8 cellular contexts compared by ENCODE assay signal in the genomic region with DNA sequence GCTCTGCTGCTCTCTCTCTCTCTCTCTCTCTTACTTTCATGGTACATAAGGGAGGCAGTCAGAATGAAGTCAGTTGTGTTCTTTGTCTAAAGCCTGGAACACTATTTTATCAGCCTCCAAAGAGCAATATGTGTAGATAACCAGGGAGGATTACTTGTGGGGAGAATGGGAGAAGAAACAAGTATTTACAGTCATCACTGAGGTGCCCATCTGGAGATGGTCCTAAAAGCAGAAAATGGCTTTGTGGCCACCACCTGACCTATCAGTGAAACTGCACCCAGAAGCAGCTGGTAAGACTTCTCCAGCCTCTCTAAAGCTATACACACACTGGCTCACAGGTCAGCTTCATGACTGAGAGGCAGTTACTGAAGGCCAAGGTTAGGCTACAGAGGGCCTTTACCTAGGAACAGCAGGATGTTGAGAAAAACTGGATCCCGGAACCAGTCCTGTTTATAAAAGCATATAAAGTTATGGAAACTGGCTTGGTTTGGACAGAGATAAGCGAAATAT.
A peak's percentile ranks its signal among the peaks of the same experiment; 100 is the strongest.
DNase-seq lines count a peak whose midpoint lies in the region; ATAC-seq and TF ChIP-seq lines count a peak whose summit lies in the region.

No MANE protein-coding gene starts in this region.

- DNase-seq in activated naive CD8-positive, alpha-beta T cell treated with anti-CD3 and anti-CD28 coated beads, Interleukin-2, amount 10 ng/mL, durations not matched to agents 7 days and 5 days, result no peak
- no peak for DNase-seq in activated naive CD8-positive, alpha-beta T cell treated with anti-CD3 and anti-CD28 coated beads for 36 hours
- DNase-seq in NCI-H2029 (lab: John Stamatoyannopoulos, UW) (peak; percentile 63), brain microvascular endothelial cell (peak; percentile 56), kidney epithelial cell (ENCODE audit: low read depth) (no peak), NCI-H1048 (lab: John Stamatoyannopoulos, UW) (no peak)
- DNase-seq in activated CD4-positive, alpha-beta T cell treated with anti-CD3 and anti-CD28 coated beads for 4 hours, result no peak

- TF ChIP-seq CTCF in brain microvascular endothelial cell (IDR thresholded peaks at IDR 0.05; ENCODE audit: low read depth, low read length, missing control alignments) (peak; percentile 66), kidney epithelial cell (IDR thresholded peaks at IDR 0.05; ENCODE audit: insufficient read depth, low read length, poor library complexity, severe bottlenecking) (peak; percentile 47)

- H3K36me3 ChIP-seq in brain microvascular endothelial cell (replicated peaks), result no peaks in the 10 kb centered on the region
- no peaks in the 10 kb centered on the region for H3K36me3 ChIP-seq in kidney epithelial cell (ENCODE audit: control insufficient read depth, insufficient read depth, low read length)

- POLR2A ChIA-PET in activated naive CD8-positive, alpha-beta T cell treated with anti-CD3 and anti-CD28 coated beads, Interleukin-2, amount 10 ng/mL, durations not matched to agents 7 days and 5 days (lab: Charles Lee), result no interaction called here

- no peaks in the 10 kb centered on the region for H3K27me3 ChIP-seq in brain microvascular endothelial cell (replicated peaks)
- no peaks in the 10 kb centered on the region for H3K27me3 ChIP-seq in kidney epithelial cell (ENCODE audit: control insufficient read depth, insufficient read depth, low read length)

- H3K27ac Mint-ChIP-seq in activated naive CD8-positive, alpha-beta T cell treated with anti-CD3 and anti-CD28 coated beads, Interleukin-2, amount 10 ng/mL, durations not matched to agents 7 days and 5 days, result no peak overlapping the region
- no peak overlapping the region for H3K27ac Mint-ChIP-seq in activated naive CD8-positive, alpha-beta T cell treated with anti-CD3 and anti-CD28 coated beads for 36 hours

- no peaks in the 10 kb centered on the region for H3K9me3 Mint-ChIP-seq in activated naive CD8-positive, alpha-beta T cell treated with anti-CD3 and anti-CD28 coated beads, Interleukin-2, amount 10 ng/mL, durations not matched to agents 7 days and 5 days
- no peaks in the 10 kb centered on the region for H3K9me3 Mint-ChIP-seq in activated naive CD8-positive, alpha-beta T cell treated with anti-CD3 and anti-CD28 coated beads for 36 hours

- no peak overlapping the region for H3K27ac ChIP-seq in brain microvascular endothelial cell

- peak; percentile 58 for ATAC-seq in activated naive CD8-positive, alpha-beta T cell treated with anti-CD3 and anti-CD28 coated beads, Interleukin-2, amount 10 ng/mL, durations not matched to agents 7 days and 5 days (ENCODE audit: low read depth)
- peak; percentile 88 for ATAC-seq in HG02623 (IDR thresholded peaks at IDR 0.05; ENCODE audit: unreplicated experiment)

- no peak overlapping the region for H3K4me3 Mint-ChIP-seq in activated naive CD8-positive, alpha-beta T cell treated with anti-CD3 and anti-CD28 coated beads, Interleukin-2, amount 10 ng/mL, durations not matched to agents 7 days and 5 days
- H3K4me3 Mint-ChIP-seq in activated naive CD8-positive, alpha-beta T cell treated with anti-CD3 and anti-CD28 coated beads for 36 hours, result no peak overlapping the region

- peaks cover 23% of the 10 kb centered on the region for H3K4me1 Mint-ChIP-seq in activated naive CD8-positive, alpha-beta T cell treated with anti-CD3 and anti-CD28 coated beads, Interleukin-2, amount 10 ng/mL, durations not matched to agents 7 days and 5 days
- H3K4me1 Mint-ChIP-seq in activated naive CD8-positive, alpha-beta T cell treated with anti-CD3 and anti-CD28 coated beads for 36 hours, result peaks cover 29% of the 10 kb centered on the region

- H3K4me3 ChIP-seq in brain microvascular endothelial cell (ENCODE audit: low read depth, low read length), result no peak overlapping the region
- no peak overlapping the region for H3K4me3 ChIP-seq in kidney epithelial cell (ENCODE audit: low read depth, low read length)

- peaks cover 6% of the 10 kb centered on the region for H3K36me3 Mint-ChIP-seq in activated naive CD8-positive, alpha-beta T cell treated with anti-CD3 and anti-CD28 coated beads, Interleukin-2, amount 10 ng/mL, durations not matched to agents 7 days and 5 days
- H3K36me3 Mint-ChIP-seq in activated naive CD8-positive, alpha-beta T cell treated with anti-CD3 and anti-CD28 coated beads for 36 hours, result peaks cover 19% of the 10 kb centered on the region

- no peaks in the 10 kb centered on the region for H3K27me3 Mint-ChIP-seq in activated naive CD8-positive, alpha-beta T cell treated with anti-CD3 and anti-CD28 coated beads, Interleukin-2, amount 10 ng/mL, durations not matched to agents 7 days and 5 days
- no peaks in the 10 kb centered on the region for H3K27me3 Mint-ChIP-seq in activated naive CD8-positive, alpha-beta T cell treated with anti-CD3 and anti-CD28 coated beads for 36 hours

- in situ Hi-C loops in brain microvascular endothelial cell (cut with HindIII; ENCODE audit: low pct_ligation_motif_present, low sequenced_read_pairs), result no loop called here

Comparison
In these comparisons a context has a peak if more than half of its experiments do, and no peak if none do; other contexts are left out.
1. DNase-seq: peak in NCI-H2029 (single experiment) and brain microvascular endothelial cell (single experiment); none in activated naive CD8-positive, alpha-beta T cell treated with anti-CD3 and anti-CD28 coated beads, Interleukin-2, amount 10 ng/mL, durations not matched to agents 7 days and 5 days (single experiment), activated naive CD8-positive, alpha-beta T cell treated with anti-CD3 and anti-CD28 coated beads for 36 hours (single experiment), kidney epithelial cell (single experiment), NCI-H1048 (single experiment) and activated CD4-positive, alpha-beta T cell treated with anti-CD3 and anti-CD28 coated beads for 4 hours (0 of 2).